19 cellular contexts compared by ENCODE assay signal in the genomic region with DNA sequence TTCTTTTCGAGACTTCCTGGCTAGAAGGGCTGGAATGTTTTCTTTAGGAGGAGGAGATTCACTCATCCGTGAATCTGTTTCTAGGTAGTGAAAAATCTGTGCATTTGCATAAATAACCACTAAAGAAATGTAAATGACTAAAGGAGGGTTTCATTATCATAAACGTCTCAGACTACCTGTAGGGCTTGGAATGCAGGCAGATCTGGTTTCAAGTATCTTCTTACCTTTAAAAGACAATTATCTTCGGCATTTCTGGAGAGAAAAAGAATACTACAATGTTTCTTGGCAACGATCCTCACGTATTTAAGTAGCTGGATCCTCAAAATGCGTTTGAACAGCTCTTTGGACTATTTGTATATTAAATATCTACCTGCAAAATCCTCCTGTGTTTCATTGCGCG.
A peak's percentile ranks its signal among the peaks of the same experiment; 100 is the strongest.
DNase-seq lines count a peak whose midpoint lies in the region; ATAC-seq and TF ChIP-seq lines count a peak whose summit lies in the region.
"Had no signal": no experiment of that assay in that cellular context is flagged by ENCODE, and none has a peak within 500 bp of the region (broad histone marks: within the 10 kb centered on the region; RNA-seq: fewer than 3 reads in every experiment).

No MANE protein-coding gene starts in this region.

- H3K36me3 ChIP-seq in ES-I3 (ENCODE audit: insufficient read depth, low read length) (no peaks in the 10 kb centered on the region), stomach (no peaks in the 10 kb centered on the region)

- H3K36me3 Mint-ChIP-seq in nephron (ENCODE audit: low read depth) = no peaks in the 10 kb centered on the region
- H3K36me3 Mint-ChIP-seq: activated naive CD8-positive, alpha-beta T cell; stimulated activated naive B cell treated with anti-CD40 and anti-IgM and Interleukin-4, amounts not matched to agents 10 μg/mL and 1 μg/mL and 100 μg/mL, for 72 hours; T-cell had no signal

- intact Hi-C loops in stomach (cut with DNase I; ENCODE audit: low total_unique reads) = no loop called here
- intact Hi-C loops in lower leg skin (cut with DNase I; ENCODE audit: low total_unique reads) = no loop called here

- H3K4me3 ChIP-seq in stomach (no peak overlapping the region), lower leg skin (ENCODE audit: low read depth, poor library complexity, severe bottlenecking) (no peak overlapping the region)

- TF ChIP-seq CTCF in foreskin keratinocyte (conservative IDR thresholded peaks at IDR 0.05) = no peak
- TF ChIP-seq CTCF in nephron (IDR thresholded peaks at IDR 0.05; ENCODE audit: unreplicated experiment in 3 of 3) = no peak
- no peak for TF ChIP-seq CTCF in stomach (IDR thresholded peaks at IDR 0.05)
- no peak for TF ChIP-seq CTCF in lower leg skin (IDR thresholded peaks at IDR 0.05)

- no peak for TF ChIP-seq POLR2A in stomach (IDR thresholded peaks at IDR 0.05)
- TF ChIP-seq POLR2A in lower leg skin (IDR thresholded peaks at IDR 0.05) = no peak

- H3K27me3 ChIP-seq in foreskin keratinocyte = no peaks in the 10 kb centered on the region
- H3K27me3 ChIP-seq in stomach = no peaks in the 10 kb centered on the region

- H3K4me1 ChIP-seq in ES-I3 (ENCODE audit: insufficient read depth, low read length) (peaks cover 45% of the 10 kb centered on the region), foreskin keratinocyte (no peaks in the 10 kb centered on the region), stomach (no peaks in the 10 kb centered on the region)

- peaks cover 2% of the 10 kb centered on the region for H3K9me3 Mint-ChIP-seq in nephron
- H3K9me3 Mint-ChIP-seq: stimulated activated naive B cell treated with anti-CD40 and anti-IgM and Interleukin-4, amounts not matched to agents 10 μg/mL and 1 μg/mL and 100 μg/mL, for 72 hours had no signal

- H3K4me1 Mint-ChIP-seq in nephron = peaks cover 23% of the 10 kb centered on the region
- H3K4me1 Mint-ChIP-seq: stimulated activated naive B cell treated with anti-CD40 and anti-IgM and Interleukin-4, amounts not matched to agents 10 μg/mL and 1 μg/mL and 100 μg/mL, for 72 hours; T-cell had no signal

- peak overlapping the region; percentile 33 for H3K9ac ChIP-seq in ES-I3 (ENCODE audit: low read depth, low read length)

- H3K27ac Mint-ChIP-seq in nephron = peak overlapping the region; percentile 72 to 91 (median 90)
- H3K27ac Mint-ChIP-seq: activated naive CD8-positive, alpha-beta T cell; effector memory CD8-positive, alpha-beta T cell; stimulated activated naive B cell treated with anti-CD40 and anti-IgM and Interleukin-4, amounts not matched to agents 10 μg/mL and 1 μg/mL and 100 μg/mL, for 72 hours; T-cell had no signal

- TF ChIP-seq EP300 in stomach (IDR thresholded peaks at IDR 0.05) = no peak

- H3K4me3 Mint-ChIP-seq in nephron = peak overlapping the region; percentile 17 to 38 (median 37)
- H3K4me3 Mint-ChIP-seq: activated naive CD8-positive, alpha-beta T cell; effector memory CD8-positive, alpha-beta T cell; stimulated activated naive B cell treated with anti-CD40 and anti-IgM and Interleukin-4, amounts not matched to agents 10 μg/mL and 1 μg/mL and 100 μg/mL, for 72 hours; T-cell had no signal

- 70 to 80% (median 74%) methylated on average over 9 of the region's 9 CpGs for WGBS in stomach, 5 donors
- 35 to 45% methylated on average over 9 of the region's 9 CpGs for WGBS in lower leg skin, 2 donors

- peak; percentile 43 for ATAC-seq in foreskin keratinocyte
- ATAC-seq: effector memory CD8-positive, alpha-beta T cell; stimulated activated naive B cell treated with anti-CD40 and anti-IgM and Interleukin-4, amounts not matched to agents 10 μg/mL and 1 μg/mL and 100 μg/mL, for 72 hours; T-cell had no signal

- H3K9me3 ChIP-seq in ES-I3 (ENCODE audit: control insufficient read depth, insufficient read depth, low read length) (no peaks in the 10 kb centered on the region), stomach (no peaks in the 10 kb centered on the region)

- DNase-seq in NCI-H69 (lab: John Stamatoyannopoulos, UW) (peak; percentile 12), foreskin keratinocyte (peak; percentile 3 to 15), stomach (no peak), NCI-H2029 (lab: John Stamatoyannopoulos, UW) (no peak), lower leg skin (ENCODE audit: low spot score in 2 of 2) (no peak)
- DNase-seq in activated T-cell treated with anti-CD3 and anti-CD28 coated beads, Interleukin-2, amount 50 U/mL, for 1 hour = no peak
- DNase-seq: ACHN; activated CD4-positive, alpha-beta T cell treated with anti-CD3 and anti-CD28 coated beads for 48 hours; DMS 273 treated with DMSO at 0.1 percent for 48 hours; effector memory CD8-positive, alpha-beta T cell; KBM-7; mammary epithelial cell; SIG-M5; stimulated activated CD4-positive, alpha-beta T cell treated with anti-CD3 and anti-CD28 coated beads, Interleukin-2, amount 100 ng/mL, for 24 hours; stimulated activated naive B cell treated with anti-CD40 and anti-IgM and Interleukin-4, amounts not matched to agents 10 μg/mL and 1 μg/mL and 100 μg/mL, for 72 hours; T-cell had no signal

- H3K27ac ChIP-seq in foreskin keratinocyte (no peak overlapping the region), stomach (no peak overlapping the region)

- H3K27me3 Mint-ChIP-seq in nephron (ENCODE audit: low read depth) = no peaks in the 10 kb centered on the region
- H3K27me3 Mint-ChIP-seq: effector memory CD8-positive, alpha-beta T cell; T-cell had no signal

Comparison
In these comparisons a context has a peak if more than half of its experiments do, and no peak if none do; other contexts are left out.
1. DNase-seq: peak in NCI-H69 (single experiment) and foreskin keratinocyte (2 of 2); none in stomach (single experiment), activated T-cell treated with anti-CD3 and anti-CD28 coated beads, Interleukin-2, amount 50 U/mL, for 1 hour (single experiment), NCI-H2029 (single experiment) and lower leg skin (0 of 2).